8 cellular contexts compared by ENCODE assay signal in the genomic region with DNA sequence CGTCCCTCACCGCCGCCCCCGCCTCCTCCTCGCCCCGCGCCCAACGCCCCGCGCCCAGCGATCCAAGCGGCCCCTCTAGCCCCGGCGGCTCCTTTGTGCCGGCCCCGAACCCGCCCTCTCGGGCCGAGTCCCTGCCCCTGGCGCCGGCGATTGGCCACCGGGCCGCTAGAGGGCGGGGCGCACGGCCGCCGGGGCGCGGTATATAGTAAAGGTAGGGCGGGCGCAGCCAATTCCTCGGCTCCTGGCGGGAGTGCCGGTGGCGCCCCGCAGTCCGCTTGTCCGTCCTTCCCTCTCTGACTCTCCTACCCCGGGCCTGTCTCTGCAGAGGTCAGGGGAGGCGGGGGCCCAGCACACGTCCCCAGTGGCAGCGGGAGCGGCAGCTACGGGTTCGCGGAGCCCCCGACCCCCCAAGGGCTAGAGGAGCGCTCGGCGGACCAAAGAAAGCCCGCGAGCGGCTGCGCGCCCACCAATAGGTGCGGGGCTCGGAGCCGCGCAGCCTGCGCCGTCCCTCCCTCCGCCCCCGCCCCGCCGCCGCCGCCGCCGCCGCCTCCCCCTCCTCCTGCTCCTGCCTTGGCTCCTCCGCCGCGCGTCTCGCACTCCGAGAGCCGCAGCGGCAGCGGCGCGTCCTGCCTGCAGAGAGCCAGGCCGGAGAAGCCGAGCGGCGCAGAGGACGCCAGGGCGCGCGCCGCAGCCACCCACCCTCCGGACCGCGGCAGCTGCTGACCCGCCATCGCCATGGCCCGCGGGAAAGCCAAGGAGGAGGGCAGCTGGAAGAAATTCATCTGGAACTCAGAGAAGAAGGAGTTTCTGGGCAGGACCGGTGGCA. TPM values are rescaled to one million over a fixed set of nuclear protein-coding genes. Genes with fewer than 3 reads are reported as not detected.
A peak's percentile ranks its signal among the peaks of the same experiment; 100 is the strongest.
DNase-seq lines count a peak whose midpoint lies in the region; ATAC-seq, FAIRE-seq and TF ChIP-seq lines count a peak whose summit lies in the region.

A gene (plus strand): TSS at position 596 of the 826 bp plus-strand sequence. CDS start 140 bp downstream, at position 736.

- peak within 1 kb of the TSS; percentile 89 for H3K4me3 ChIP-seq in upper lobe of right lung

- peak; percentile 87 for FAIRE-seq in GM12891 (lab: Jason Lieb, UNC)

- TF ChIP-seq CTCF in upper lobe of right lung (IDR thresholded peaks at IDR 0.05): peak; percentile 56

- ATAC-seq in HG02759 (IDR thresholded peaks at IDR 0.05; ENCODE audit: unreplicated experiment) (peak; percentile 84), left cardiac atrium (peak; percentile 88 to 90), upper lobe of right lung (peak; percentile 88)

- intact Hi-C loops in left cardiac atrium (cut with DNase I) (loop anchor here in 1 of 2 donors (5.0 to 10.0 kb wide), 4 partner anchors 162 to 492 kb away; a partner anchor contains a TSS), posterior vena cava (cut with DNase I) (no loop called here), upper lobe of right lung (cut with DNase I) (no loop called here)

- TF ChIP-seq POLR2A in GM12891 (IDR thresholded peaks at IDR 0.05; ENCODE audit: low read depth, low read length): peak; percentile 83

- no peaks in the 10 kb centered on the region for H3K27me3 ChIP-seq in upper lobe of right lung

- H3K27ac ChIP-seq in adipose tissue (ENCODE audit: low read depth, low read length): no peak within 1 kb of the TSS
- H3K27ac ChIP-seq in upper lobe of right lung: peak within 1 kb of the TSS; percentile 79

- no peaks in the 10 kb centered on the region for H3K9me3 ChIP-seq in upper lobe of right lung

- H3K4me1 ChIP-seq in upper lobe of right lung: peaks cover 19% of the 10 kb centered on the region

- DNase-seq in GM12891 (ENCODE audit: insufficient read length, low spot score) (peak; percentile 89), NCI-H1417 (lab: John Stamatoyannopoulos, UW) (peak; percentile 97 to 99 (median 98)), T follicular helper cell (ENCODE audit: low read depth) (peak; percentile 68), left cardiac atrium (peak; percentile 91), posterior vena cava (ENCODE audit: low spot score) (peak; percentile 93), upper lobe of right lung (peak; percentile 96)

- H3K36me3 ChIP-seq in upper lobe of right lung: no peaks in the 10 kb centered on the region

- WGBS in adipose tissue, 3 donors: 0 to 1% (median 0%) methylated on average over 72 to 99 of the region's 100 CpGs

TF ChIP-seq in GM12891, 5 proteins besides CTCF, POLR2A, EP300 and RAD21:
- TF ChIP-seq POLR2AphosphoS5 (IDR thresholded peaks at IDR 0.05; ENCODE audit: low read depth, low read length): peak; percentile 60; the same call in 1 of the 2 replicates
- no peak; the same call in 1 of the 2 replicates for TF ChIP-seq TAF1 (IDR thresholded peaks at IDR 0.05; ENCODE audit: low read depth, low read length)
- no peak for TF ChIP-seq SPI1 (IDR thresholded peaks at IDR 0.05; ENCODE audit: low read depth, low read length)
- 0 out of 2 replicates have a peak, but pooled peaks have one; percentile 23 for TF ChIP-seq POU2F2 (IDR thresholded peaks at IDR 0.05; ENCODE audit: low read depth, low read length)
- no peak for TF ChIP-seq PAX5 (IDR thresholded peaks at IDR 0.05; ENCODE audit: insufficient read depth, low read length, severe bottlenecking)

RNA-seq across cellular contexts. Expression of the gene that starts here (rescaled TPM):
- 14.9 TPM for polyA plus RNA-seq in GM12891 (2012; ENCODE audit: low read depth, missing spikeins)
- 10 to 100 TPM; 10.2 to 49.6 (median 22.4) TPM for polyA plus RNA-seq in adipose tissue
- total RNA-seq in left cardiac atrium: 100 to 1,000 TPM; 177 to 272 TPM
- 10 to 100 TPM; 17.2 to 20.8 TPM for total RNA-seq in posterior vena cava
- total RNA-seq in upper lobe of right lung: 192 TPM
